8 cellular contexts compared by ENCODE assay signal in genomic region chr1:203324103-203325003, GRCh38. TPM values are rescaled to one million over a fixed set of nuclear protein-coding genes. Genes with fewer than 3 reads are reported as not detected.
DNase-seq lines count a peak whose midpoint lies in the region; ATAC-seq, FAIRE-seq and TF ChIP-seq lines count a peak whose summit lies in the region.

No MANE protein-coding gene starts in this region.

- intact Hi-C loops in OCI-LY7 (cut with micrococcal nuclease; ENCODE audit: unreplicated experiment) = loop anchor here (1.0 to 10.0 kb wide), 3 partner anchors 19 to 1990 kb away; partner anchors contain the start of genes BTG2 and RBBP5
- intact Hi-C loops in pancreas (cut with DNase I) = no loop called here

- in situ Hi-C loops in G401 (cut with HindIII; ENCODE audit: low sequenced_read_pairs) = no loop called here

- ATAC-seq in pancreas = no peak
- no peak for ATAC-seq in GM18861 (IDR thresholded peaks at IDR 0.05; ENCODE audit: unreplicated experiment)
- ATAC-seq in left lobe of liver = no peak
- ATAC-seq in HG02970 (IDR thresholded peaks at IDR 0.05; ENCODE audit: low FRiP score, unreplicated experiment) = no peak

- POLR2A ChIA-PET in OCI-LY7 (lab: Charles Lee) = interaction anchor here (0.5 to 12.9 kb wide), 12 partner anchors 8 to 1181 kb away, joined by 3 to 458 read pairs (median 6); partner anchors contain the start of gene BTG2

- peak overlapping the region; percentile 67 for H3K4me3 ChIP-seq in OCI-LY7 (ENCODE audit: low read depth, low read length, poor library complexity, severe bottlenecking)
- H3K4me3 ChIP-seq in pancreas = no peak overlapping the region

- H3K27ac ChIP-seq in OCI-LY7 (ENCODE audit: low read depth, low read length, poor library complexity, severe bottlenecking) (peak overlapping the region; percentile 98), pancreas (peak overlapping the region in 3 of 4 donors; percentile 75 to 98 (median 94))

- H3K4me1 ChIP-seq in OCI-LY7 (ENCODE audit: insufficient read depth, low read length, poor library complexity, severe bottlenecking) = peaks cover 95% of the 10 kb centered on the region
- peaks cover 29 to 79% (median 53%) of the 10 kb centered on the region in 3 donors for H3K4me1 ChIP-seq in pancreas

- DNase-seq in G401 (ENCODE audit: low spot score) = peak; percentile 71
- DNase-seq in OCI-LY7 (ENCODE audit: low spot score) = peak; percentile 58
- peak; percentile 65 for DNase-seq in cerebellar cortex (ENCODE audit: low spot score)
- DNase-seq in pancreas = no peak
- DNase-seq in NCI-H146 treated with DMSO at 0.1 percent for 48 hours (lab: John Stamatoyannopoulos, UW; ENCODE audit: unreplicated experiment) = no peak
- no peak for DNase-seq in left lobe of liver (ENCODE audit: low spot score)

- peaks cover 29% of the 10 kb centered on the region; the same call in 1 of the 2 replicates for H3K79me2 ChIP-seq in OCI-LY7 (ENCODE audit: insufficient read depth, low read depth, low read length)

- H4K20me1 ChIP-seq in OCI-LY7 (ENCODE audit: insufficient read depth, low read length) = no peaks in the 10 kb centered on the region

- CTCF ChIA-PET in OCI-LY7 (lab: Charles Lee; ENCODE audit: unreplicated experiment) = interaction anchor here (0.5 to 2.7 kb wide), 10 partner anchors 14 to 1104 kb away, joined by 3 to 19 read pairs (median 6); no protein-coding TSS in a partner anchor

- peak overlapping the region; percentile 99 for H3K4me2 ChIP-seq in OCI-LY7 (ENCODE audit: low read length)

- WGBS in pancreas, 2 donors = 65 to 70% methylated on average over 15 of the region's 15 CpGs

- no peaks in the 10 kb centered on the region for H3K9me2 ChIP-seq in OCI-LY7 (ENCODE audit: insufficient read depth, low read length)

- H3K9me3 ChIP-seq in OCI-LY7 (ENCODE audit: low read length) (no peaks in the 10 kb centered on the region), pancreas (no peaks in the 10 kb centered on the region)

- TSS peak; percentile 68 for BruUV-seq in OCI-LY7 (replicated peaks; lab: Mats Ljungman, UMichigan)

- TF ChIP-seq CTCF in OCI-LY7 (conservative IDR thresholded peaks at IDR 0.05; ENCODE audit: low read length) (no peak), pancreas (IDR thresholded peaks at IDR 0.05) (no peak)

- H3K36me3 ChIP-seq in OCI-LY7 (ENCODE audit: insufficient read depth, low read length) (no peaks in the 10 kb centered on the region), pancreas (no peaks in the 10 kb centered on the region)

- H2AFZ ChIP-seq in OCI-LY7 (ENCODE audit: low read length) = no peak overlapping the region

- FAIRE-seq in pancreas (lab: Jason Lieb, UNC) = no peak

- H3K27me3 ChIP-seq in pancreas = no peaks in the 10 kb centered on the region

RNA-seq across cellular contexts. Expression of gene BTG2, which starts 19.0 kb away (rescaled TPM):
- total RNA-seq in G401 (2014; rRNA removed; shearing (Covaris generic)) = 12.7 and 15.2 TPM in 2 replicates
- total RNA-seq in OCI-LY7 (2014; rRNA removed; shearing (Covaris generic)) = 146 and 156 TPM in 2 replicates
- total RNA-seq in OCI-LY7 (2022) (99.5 and 102 TPM in 2 replicates), pancreas (100 to 1,000 TPM in 5 of 6 donors, 10 to 100 TPM in 1; 83.1 to 452 (median 192) TPM), left lobe of liver (2.8 TPM)
- polyA plus RNA-seq in pancreas = 100 to 1,000 TPM; 143 to 197 TPM

RNA-seq across cellular contexts. Expression of gene FMOD, which starts 26.6 kb away (rescaled TPM):
- not detected in 2 replicates for total RNA-seq in G401 (2014; rRNA removed; shearing (Covaris generic))
- 0.05 TPM in 1 of 2 replicates, not detected in the other for total RNA-seq in OCI-LY7 (2014; rRNA removed; shearing (Covaris generic))
- total RNA-seq in OCI-LY7 (2022) (not detected in 2 replicates), pancreas (10 to 100 TPM in 4 of 6 donors, 1 to 10 TPM in 2; 4.3 to 14.6 (median 11.1) TPM), left lobe of liver (1.7 TPM)
- polyA plus RNA-seq in pancreas = 1 to 10 TPM; 3.8 to 6.5 TPM

Comparison
In these comparisons a context has a peak if more than half of its experiments do, and no peak if none do; other contexts are left out.
1. DNase-seq: peak in G401 (single experiment), OCI-LY7 (single experiment) and cerebellar cortex (single experiment); none in pancreas (0 of 6), NCI-H146 treated with DMSO at 0.1 percent for 48 hours (single experiment) and left lobe of liver (single experiment).